ENCODE assay signal across 8 cellular contexts in the genomic region with DNA sequence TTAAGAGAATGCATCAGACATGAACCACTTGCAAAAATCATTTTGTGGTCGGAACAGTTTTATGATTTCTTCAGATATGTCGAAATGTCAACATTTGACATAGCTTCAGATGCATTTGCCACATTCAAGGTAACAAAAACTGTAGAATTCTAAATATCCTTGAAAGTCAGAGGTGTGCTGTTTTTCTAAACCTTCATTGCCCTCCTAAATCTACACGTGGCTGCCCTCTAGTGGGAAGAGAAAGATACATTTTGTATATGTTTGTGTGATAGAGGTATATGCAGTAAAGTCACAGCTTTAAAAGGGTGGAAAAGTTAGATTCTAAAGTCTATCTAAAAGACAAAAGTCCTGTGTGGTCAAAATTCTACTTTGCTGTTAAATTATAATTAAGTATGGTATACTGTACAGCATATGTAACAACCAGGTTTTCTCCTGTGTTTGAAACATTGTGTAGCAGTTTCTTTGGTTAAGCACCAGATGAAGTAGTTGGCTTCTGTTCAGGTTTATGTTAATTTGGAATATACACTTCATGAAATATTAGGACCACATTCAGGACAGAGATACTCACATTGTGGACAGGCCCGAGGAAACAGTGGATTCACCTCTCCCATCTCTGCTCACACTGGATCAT.
DNase-seq lines count a peak whose midpoint lies in the region; ATAC-seq and TF ChIP-seq lines count a peak whose summit lies in the region.

No MANE protein-coding gene starts in this region.

- peaks cover 11 to 33% (median 18%) of the 10 kb centered on the region in 4 donors for H3K4me1 Mint-ChIP-seq in CD4-positive, CD25-positive, alpha-beta regulatory T cell

- H3K4me3 Mint-ChIP-seq in CD4-positive, CD25-positive, alpha-beta regulatory T cell: peak overlapping the region in 2 of 4 donors; percentile 40 to 50

- H3K36me3 ChIP-seq in CD4-positive, CD25-positive, alpha-beta regulatory T cell (ENCODE audit: control insufficient read depth, insufficient read depth, low read length): peaks cover 37% of the 10 kb centered on the region

- in situ Hi-C loops in GM13977 (cut with MboI; ENCODE audit: low pct_unique_long_range_greater_than_20kb, low sequenced_read_pairs, unreplicated experiment): no loop called here

- no peaks in the 10 kb centered on the region for H3K9me3 Mint-ChIP-seq in CD4-positive, CD25-positive, alpha-beta regulatory T cell

- no peaks in the 10 kb centered on the region for H3K9me3 ChIP-seq in CD4-positive, CD25-positive, alpha-beta regulatory T cell (ENCODE audit: control insufficient read depth in 2 of 2, low read length in 2 of 2)

- H3K27me3 ChIP-seq in CD4-positive, CD25-positive, alpha-beta regulatory T cell (ENCODE audit: control insufficient read depth, insufficient read depth, low read length): no peaks in the 10 kb centered on the region

- H3K27ac Mint-ChIP-seq in CD4-positive, CD25-positive, alpha-beta regulatory T cell: peak overlapping the region; percentile 43 to 63 (median 60)

- no peak overlapping the region for H3K4me3 ChIP-seq in CD4-positive, CD25-positive, alpha-beta regulatory T cell (ENCODE audit: low read depth, low read length)

- H3K4me1 ChIP-seq in CD4-positive, CD25-positive, alpha-beta regulatory T cell (ENCODE audit: control insufficient read depth, insufficient read depth, low read length, poor library complexity, severe bottlenecking): peaks cover 37% of the 10 kb centered on the region

- ATAC-seq in CD4-positive, CD25-positive, alpha-beta regulatory T cell (ENCODE audit: low read depth in 2 of 2): peak in 1 of 2 donors; percentile 37
- ATAC-seq in sciatic nerve: no peak
- no peak for ATAC-seq in GM21367 (IDR thresholded peaks at IDR 0.05; ENCODE audit: unreplicated experiment)

- peaks cover 33% of the 10 kb centered on the region for H3K36me3 Mint-ChIP-seq in CD4-positive, CD25-positive, alpha-beta regulatory T cell

- DNase-seq in CD4-positive, CD25-positive, alpha-beta regulatory T cell: peak; percentile 23 to 78 (median 72)
- DNase-seq in GM13977 (ENCODE audit: low spot score) (peak; percentile 39), NCI-H526 treated with DMSO at 0.1 percent for 48 hours (lab: John Stamatoyannopoulos, UW) (peak; percentile 9), globus pallidus (ENCODE audit: low spot score) (peak; percentile 16), smooth muscle cell of the brain vasculature (ENCODE audit: low read depth, low spot score) (peak; percentile 40), sciatic nerve (ENCODE audit: low spot score) (no peak)
- peak; percentile 32 for DNase-seq in activated CD8-positive, alpha-beta memory T cell treated with anti-CD3 and anti-CD28 coated beads, Interleukin-2, amount 50 U/mL, for 4 hours

- intact Hi-C loops in sciatic nerve (cut with DNase I): no loop called here

- peak; percentile 49 for TF ChIP-seq CTCF in GM13977 (IDR thresholded peaks at IDR 0.05; ENCODE audit: extremely low read depth, insufficient read depth, missing control alignments)

- no peak overlapping the region for H3K27ac ChIP-seq in CD4-positive, CD25-positive, alpha-beta regulatory T cell (ENCODE audit: insufficient read depth, low read length, poor library complexity, severe bottlenecking)

- H3K27me3 Mint-ChIP-seq in CD4-positive, CD25-positive, alpha-beta regulatory T cell: no peaks in the 10 kb centered on the region
